ENCODE assay signal across 9 cellular contexts in genomic region chr2:233448220-233448559, GRCh38.
DNase-seq lines count a peak whose midpoint lies in the region; ATAC-seq and TF ChIP-seq lines count a peak whose summit lies in the region.
"Had no signal": no experiment of that assay in that cellular context is flagged by ENCODE, and none has a peak within 500 bp of the region (broad histone marks: within the 10 kb centered on the region; RNA-seq: fewer than 3 reads in every experiment).

No MANE protein-coding gene starts in this region.

- H3K27me3 ChIP-seq in AG04450 (ENCODE audit: control insufficient read depth, insufficient read depth, low read length) = no peaks in the 10 kb centered on the region

- ATAC-seq in GM18502 (IDR thresholded peaks at IDR 0.05; ENCODE audit: poor library complexity, unreplicated experiment) = no peak
- no peak for ATAC-seq in HG03378 (IDR thresholded peaks at IDR 0.05; ENCODE audit: unreplicated experiment)

- POLR2A ChIA-PET in AG04450 (lab: Yijun Ruan, JAX) = no interaction called here

- H3K9ac ChIP-seq in SK-N-MC (ENCODE audit: insufficient read length) = no peak overlapping the region

- H3K4me3 ChIP-seq in AG04450 (ENCODE audit: low read depth, low read length) = no peak overlapping the region
- no peak overlapping the region for H3K4me3 ChIP-seq in GM12865 (ENCODE audit: low read depth, low read length)
- H3K4me3 ChIP-seq in SK-N-MC = no peak overlapping the region

- peaks cover 92% of the 10 kb centered on the region for H3K36me3 ChIP-seq in SK-N-MC (ENCODE audit: insufficient read depth, low read length)

- H3K9me3 ChIP-seq in AG04450 (ENCODE audit: control insufficient read depth, insufficient read depth, low read length) = no peaks in the 10 kb centered on the region; the same call in 1 of the 2 replicates
- no peaks in the 10 kb centered on the region for H3K9me3 ChIP-seq in SK-N-MC (ENCODE audit: low read depth, low read length)

- CTCF ChIA-PET in AG04450 (lab: Charles Lee) = interaction anchor here (0.8 to 2.5 kb wide), 17 partner anchors 9 to 480 kb away, joined by 3 to 25 read pairs (median 4); partner anchors contain the start of genes DGKD and UGT1A5

- DNase-seq in AG04450 (ENCODE audit: low read depth, low spot score) (no peak), GM12865 (ENCODE audit: low read depth) (peak; percentile 29), SK-N-MC (ENCODE audit: low read depth, low spot score) (no peak), iris pigment epithelial cell (ENCODE audit: low read depth) (peak; percentile 15), GM19240 (ENCODE audit: insufficient read length, low spot score) (no peak), NK-92 (lab: John Stamatoyannopoulos, UW; ENCODE audit: unreplicated experiment) (no peak)
- DNase-seq: midbrain had no signal

- TF ChIP-seq CTCF in AG04450 (IDR thresholded peaks at IDR 0.05; ENCODE audit: low read depth, low read length) = 0 out of 2 replicates have a peak, but pooled peaks have one; percentile 23
- peak; percentile 15 for TF ChIP-seq CTCF in GM12865 (IDR thresholded peaks at IDR 0.05; ENCODE audit: insufficient read depth, low read depth, low read length, missing control alignments)

- H3K27ac ChIP-seq in AG04450 (ENCODE audit: low read depth, low read length) (no peak overlapping the region), SK-N-MC (peak overlapping the region; percentile 35; the same call in 1 of the 2 replicates)

Comparison
In these comparisons a context has a peak if more than half of its experiments do, and no peak if none do; other contexts are left out.
1. DNase-seq: peak in GM12865 (single experiment) and iris pigment epithelial cell (single experiment); none in AG04450 (single experiment), SK-N-MC (single experiment), GM19240 (single experiment) and NK-92 (single experiment).